17 cellular contexts compared by ENCODE assay signal in the genomic region with DNA sequence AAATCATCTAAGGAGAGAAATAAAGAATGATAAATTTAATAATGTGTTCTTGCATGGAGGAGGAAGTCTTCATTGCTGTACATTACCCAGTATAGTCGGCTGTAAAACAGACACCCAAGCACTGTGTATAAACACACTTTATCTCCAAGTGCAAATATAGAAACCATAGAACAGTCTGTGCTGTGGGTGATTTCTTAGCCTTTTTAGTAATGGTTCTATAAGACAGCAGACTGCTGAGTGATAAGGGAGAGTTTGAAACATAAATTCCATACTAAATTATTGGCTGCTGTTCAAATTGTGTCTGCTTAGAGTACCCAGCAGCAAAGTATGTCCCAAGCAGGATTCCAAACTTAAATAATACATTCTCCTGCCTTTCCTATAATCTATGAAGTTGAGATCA. TPM values are rescaled to one million over a fixed set of nuclear protein-coding genes. Genes with fewer than 3 reads are reported as not detected.
DNase-seq lines count a peak whose midpoint lies in the region; ATAC-seq and TF ChIP-seq lines count a peak whose summit lies in the region.
"Had no signal": no experiment of that assay in that cellular context is flagged by ENCODE, and none has a peak within 500 bp of the region (broad histone marks: within the 10 kb centered on the region; RNA-seq: fewer than 3 reads in every experiment).

No MANE protein-coding gene starts in this region.

- peaks cover 54% of the 10 kb centered on the region for H3K79me2 ChIP-seq in smooth muscle cell (ENCODE audit: low read depth)

- H3K27me3 ChIP-seq in smooth muscle cell (ENCODE audit: low read depth) (no peaks in the 10 kb centered on the region), body of pancreas (no peaks in the 10 kb centered on the region)

- intact Hi-C loops in body of pancreas (cut with DNase I) = no loop called here

- POLR2A ChIA-PET in HEK293 (lab: Yijun Ruan, JAX) = no interaction called here

- peak overlapping the region; percentile 6 for H2AFZ ChIP-seq in smooth muscle cell (ENCODE audit: low read depth)

- H3K36me3 ChIP-seq in HEK293 (ENCODE audit: control insufficient read depth in 2 of 2, insufficient read depth in 1 of 2, low read length in 2 of 2) = no peaks in the 10 kb centered on the region
- no peaks in the 10 kb centered on the region for H3K36me3 ChIP-seq in smooth muscle cell (ENCODE audit: low read depth)
- no peaks in the 10 kb centered on the region for H3K36me3 ChIP-seq in body of pancreas (replicated peaks in 1 of 2; ENCODE audit: insufficient read depth in 1 of 2, low read depth in 2 of 2)

- 38% methylated on average over 1 of the region's 1 CpG for WGBS in smooth muscle cell (ENCODE audit: low lambda C conversion rate)
- WGBS in body of pancreas, 2 donors = 14 to 15% methylated on average over 1 of the region's 1 CpG

- H3K4me2 ChIP-seq in smooth muscle cell = peak overlapping the region; percentile 85

- H3F3A ChIP-seq in smooth muscle cell (ENCODE audit: low read depth) = peaks cover 10% of the 10 kb centered on the region

- CTCF ChIA-PET in HEK293 (lab: Yijun Ruan, JAX) = interaction anchor here (0.7 to 2.4 kb wide), 7 partner anchors 8 to 171 kb away, joined by 3 to 8 read pairs (median 4); no protein-coding TSS in a partner anchor

- TF ChIP-seq CTCF in HEK293 (tag by site-specific recombination; IDR thresholded peaks at IDR 0.05) = no peak
- TF ChIP-seq CTCF in cardiac fibroblast (IDR thresholded peaks at IDR 0.05; ENCODE audit: low read depth, low read length) = no peak
- no peak for TF ChIP-seq CTCF in smooth muscle cell (IDR thresholded peaks at IDR 0.05; ENCODE audit: borderline replicate concordance, insufficient read depth, poor library complexity, severe bottlenecking)
- no peak for TF ChIP-seq CTCF in body of pancreas (IDR thresholded peaks at IDR 0.05)

- DNase-seq in cardiac fibroblast (ENCODE audit: low read depth in 2 of 2) = peak; percentile 44 to 54
- peak; percentile 25 for DNase-seq in left kidney (ENCODE audit: low read depth, low spot score)
- DNase-seq in smooth muscle cell (lab: John Stamatoyannopoulos, UW; ENCODE audit: unreplicated experiment) = no peak
- no peak for DNase-seq in activated CD4-positive, CD25-positive, alpha-beta regulatory T cell (lab: John Stamatoyannopoulos, UW)
- DNase-seq in amygdala (lab: John Stamatoyannopoulos, UW) = no peak
- DNase-seq in body of pancreas = no peak
- DNase-seq: activated CD4-positive, CD25-positive, alpha-beta regulatory T cell treated with anti-CD3 and anti-CD28 coated beads, Interleukin-2, amount 50 U/mL, for 72 hours; activated effector memory CD4-positive, alpha-beta T cell treated with anti-CD3 and anti-CD28 coated beads, Interleukin-2, amount 50 U/mL, for 16 hours; AML-193; GF-D8; naive B cell; NCI-H1436 treated with DMSO at 0.1 percent for 48 hours; SHP77 treated with DMSO at 0.1 percent for 48 hours had no signal

- no peak for ATAC-seq in GM19455 (IDR thresholded peaks at IDR 0.05; ENCODE audit: unreplicated experiment)
- ATAC-seq in body of pancreas = no peak
- ATAC-seq: left lobe of liver had no signal

- H4K20me1 ChIP-seq in smooth muscle cell (ENCODE audit: low read depth) = no peaks in the 10 kb centered on the region

- H3K27ac ChIP-seq in HEK293 (ENCODE audit: extremely low read depth, low read depth, low read length) (no peak overlapping the region; the same call in 1 of the 2 replicates), smooth muscle cell (ENCODE audit: low read depth) (peak overlapping the region; percentile 92), body of pancreas (no peak overlapping the region)

- H3K9me3 ChIP-seq in HEK293 (ENCODE audit: control insufficient read depth, insufficient read depth, low read depth, low read length) (no peaks in the 10 kb centered on the region), smooth muscle cell (replicated peaks; ENCODE audit: low read depth) (no peaks in the 10 kb centered on the region), body of pancreas (no peaks in the 10 kb centered on the region)

- peak overlapping the region; percentile 41 for H3K9ac ChIP-seq in smooth muscle cell (ENCODE audit: low read depth)

- H3K4me3 ChIP-seq in HEK293 (ENCODE audit: low read depth, low read length) (no peak overlapping the region), cardiac fibroblast (replicated peaks in 1 of 2; ENCODE audit: low read depth in 2 of 2, low read length in 2 of 2) (no peak overlapping the region), smooth muscle cell (peak overlapping the region; percentile 33), body of pancreas (no peak overlapping the region)

- H3K4me1 ChIP-seq in HEK293 (ENCODE audit: control insufficient read depth, insufficient read depth, low read length) (peaks cover 17% of the 10 kb centered on the region; the same call in 1 of the 2 replicates), smooth muscle cell (ENCODE audit: low read depth) (peaks cover 32% of the 10 kb centered on the region), body of pancreas (peaks cover 2% of the 10 kb centered on the region)

- no peak for TF ChIP-seq POLR2A in body of pancreas (IDR thresholded peaks at IDR 0.05)

TF ChIP-seq in HEK293, 187 proteins besides CTCF, POLR2A, EP300 and RAD21 (continues in another document):
- TF ChIP-seq ZXDB (tag by site-specific recombination; IDR thresholded peaks at IDR 0.05) (0 out of 2 replicates have a peak, but pooled peaks have one; percentile 21), GLIS1 (tag by site-specific recombination; IDR thresholded peaks at IDR 0.05) (no peak), ZNF660 (tag by site-specific recombination; IDR thresholded peaks at IDR 0.05) (no peak), ZNF248 (tag by site-specific recombination; IDR thresholded peaks at IDR 0.05) (no peak), ZNF140 (tag by site-specific recombination; IDR thresholded peaks at IDR 0.05) (no peak), FEZF1 (tag by site-specific recombination; IDR thresholded peaks at IDR 0.05) (peak; percentile 96), ZNF449 (tag by site-specific recombination; IDR thresholded peaks at IDR 0.05) (no peak), ZFHX2 (tag by site-specific recombination; conservative IDR thresholded peaks at IDR 0.05) (no peak), GLI4 (tag by site-specific recombination; IDR thresholded peaks at IDR 0.05) (no peak), ZNF626 (tag by site-specific recombination; IDR thresholded peaks at IDR 0.05) (no peak), ZNF610 (tag by site-specific recombination; IDR thresholded peaks at IDR 0.05; ENCODE audit: borderline replicate concordance) (no peak), ZBTB7A (tag by site-specific recombination; IDR thresholded peaks at IDR 0.05; ENCODE audit: low read depth) (no peak), PRDM1 (tag by site-specific recombination; IDR thresholded peaks at IDR 0.05) (no peak), ZNF707 (tag by site-specific recombination; IDR thresholded peaks at IDR 0.05) (no peak), ZNF239 (tag by site-specific recombination; IDR thresholded peaks at IDR 0.05) (no peak)
- TF ChIP-seq, protein P1, sequence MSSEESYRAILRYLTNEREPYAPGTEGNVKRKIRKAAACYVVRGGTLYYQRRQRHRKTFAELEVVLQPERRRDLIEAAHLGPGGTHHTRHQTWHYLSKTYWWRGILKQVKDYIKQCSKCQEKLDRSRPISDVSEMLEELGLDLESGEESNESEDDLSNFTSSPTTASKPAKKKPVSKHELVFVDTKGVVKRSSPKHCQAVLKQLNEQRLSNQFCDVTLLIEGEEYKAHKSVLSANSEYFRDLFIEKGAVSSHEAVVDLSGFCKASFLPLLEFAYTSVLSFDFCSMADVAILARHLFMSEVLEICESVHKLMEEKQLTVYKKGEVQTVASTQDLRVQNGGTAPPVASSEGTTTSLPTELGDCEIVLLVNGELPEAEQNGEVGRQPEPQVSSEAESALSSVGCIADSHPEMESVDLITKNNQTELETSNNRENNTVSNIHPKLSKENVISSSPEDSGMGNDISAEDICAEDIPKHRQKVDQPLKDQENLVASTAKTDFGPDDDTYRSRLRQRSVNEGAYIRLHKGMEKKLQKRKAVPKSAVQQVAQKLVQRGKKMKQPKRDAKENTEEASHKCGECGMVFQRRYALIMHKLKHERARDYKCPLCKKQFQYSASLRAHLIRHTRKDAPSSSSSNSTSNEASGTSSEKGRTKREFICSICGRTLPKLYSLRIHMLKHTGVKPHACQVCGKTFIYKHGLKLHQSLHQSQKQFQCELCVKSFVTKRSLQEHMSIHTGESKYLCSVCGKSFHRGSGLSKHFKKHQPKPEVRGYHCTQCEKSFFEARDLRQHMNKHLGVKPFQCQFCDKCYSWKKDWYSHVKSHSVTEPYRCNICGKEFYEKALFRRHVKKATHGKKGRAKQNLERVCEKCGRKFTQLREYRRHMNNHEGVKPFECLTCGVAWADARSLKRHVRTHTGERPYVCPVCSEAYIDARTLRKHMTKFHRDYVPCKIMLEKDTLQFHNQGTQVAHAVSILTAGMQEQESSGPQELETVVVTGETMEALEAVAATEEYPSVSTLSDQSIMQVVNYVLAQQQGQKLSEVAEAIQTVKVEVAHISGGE (tag by site-specific recombination; conservative IDR thresholded peaks at IDR 0.05; ENCODE audit: low read depth) = no peak

RNA-seq across cellular contexts. Expression of gene FILIP1, which starts 4.6 kb away (rescaled TPM):
- total RNA-seq in smooth muscle cell (3.5 and 4.4 TPM in 2 replicates), body of pancreas (1 to 10 TPM; 3.0 to 6.5 TPM)
- polyA plus RNA-seq in smooth muscle cell = 2.1 and 3.0 TPM in 2 replicates
- total RNA-seq: T-helper 2 cell treated with Interferon-gamma antibody and Interleukin-4, amounts not matched to agents 100 ng/mL and 5 ng/mL, for 36 hours had no signal

Comparison
In these comparisons a context has a peak if more than half of its experiments do, and no peak if none do; other contexts are left out.
1. DNase-seq: peak in cardiac fibroblast (2 of 2) and left kidney (single experiment); none in smooth muscle cell (single experiment), activated CD4-positive, CD25-positive, alpha-beta regulatory T cell (0 of 4), amygdala (0 of 56) and body of pancreas (0 of 4).